12 cellular contexts compared by ENCODE assay signal in the genomic region with DNA sequence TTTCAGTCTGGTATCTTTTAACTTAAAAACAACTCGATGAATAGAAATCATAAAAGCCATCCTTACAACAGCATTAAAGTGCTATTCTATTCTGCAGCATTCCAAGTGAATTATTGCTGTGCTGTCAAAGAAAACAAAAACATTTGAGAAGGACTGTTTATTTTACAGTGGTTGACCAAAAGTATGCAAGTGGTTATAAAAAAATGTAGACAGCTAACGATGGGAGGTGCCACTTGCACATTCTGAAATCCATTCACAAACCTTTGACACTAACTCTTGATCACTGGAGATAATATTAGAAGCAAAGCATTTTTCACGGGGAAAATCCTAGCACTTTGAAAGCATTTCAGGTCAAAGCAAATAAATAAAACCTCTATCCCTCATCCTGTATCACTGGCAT. TPM values are rescaled to one million over a fixed set of nuclear protein-coding genes. Genes with fewer than 3 reads are reported as not detected.
A peak's percentile ranks its signal among the peaks of the same experiment; 100 is the strongest.
DNase-seq lines count a peak whose midpoint lies in the region; FAIRE-seq and TF ChIP-seq lines count a peak whose summit lies in the region.
"Had no signal": no experiment of that assay in that cellular context is flagged by ENCODE, and none has a peak within 500 bp of the region (broad histone marks: within the 10 kb centered on the region; RNA-seq: fewer than 3 reads in every experiment).

No MANE protein-coding gene starts in this region.

- peaks cover 0 to 27% (median 14%) of the 10 kb centered on the region in 4 donors for H3K4me1 ChIP-seq in tibial artery

- no peak for TF ChIP-seq CTCF in tibial artery (IDR thresholded peaks at IDR 0.05)
- TF ChIP-seq CTCF in lower leg skin (IDR thresholded peaks at IDR 0.05) = no peak

- no peak overlapping the region for H3K4me3 ChIP-seq in tibial artery
- H3K4me3 ChIP-seq in lower leg skin (ENCODE audit: low read depth, poor library complexity, severe bottlenecking) = no peak overlapping the region

- FAIRE-seq in G401.6 (lab: Jason Lieb, UNC) (peak; percentile 62), RCC 7860 (lab: Jason Lieb, UNC) (peak; percentile 84)

- no peaks in the 10 kb centered on the region for H3K9me3 ChIP-seq in tibial artery

- no peaks in the 10 kb centered on the region for H3K36me3 ChIP-seq in tibial artery

- DNase-seq in RCC 7860 (ENCODE audit: low spot score) = peak; percentile 69
- DNase-seq in epithelial cell of prostate (ENCODE audit: low read depth, low spot score) = peak; percentile 45
- DNase-seq in renal cortical epithelial cell (ENCODE audit: low read depth) = peak; percentile 94
- DNase-seq in tibial artery = no peak
- DNase-seq in lower leg skin (ENCODE audit: low spot score in 2 of 2) = no peak
- DNase-seq in amygdala (lab: John Stamatoyannopoulos, UW) = no peak
- DNase-seq in NCI-H2196 treated with DMSO at 0.1 percent for 48 hours (lab: John Stamatoyannopoulos, UW; ENCODE audit: unreplicated experiment) = no peak
- DNase-seq: DMS79, glutamatergic neuron, NCI-H1048 had no signal

- intact Hi-C loops in tibial artery (cut with DNase I; ENCODE audit: low total_unique reads) (no loop called here), lower leg skin (cut with DNase I; ENCODE audit: low total_unique reads) (no loop called here)

- no peaks in the 10 kb centered on the region for H3K27me3 ChIP-seq in tibial artery

- WGBS in lower leg skin, 2 donors = 18 to 19% methylated on average over 3 of the region's 3 CpGs

- H3K27ac ChIP-seq in epithelial cell of prostate (peak overlapping the region; percentile 40), tibial artery (no peak overlapping the region)

- no peak for TF ChIP-seq POLR2A in lower leg skin (IDR thresholded peaks at IDR 0.05)

RNA-seq across cellular contexts. Expression of a gene that starts 55.6 kb away (rescaled TPM):
- 18.3 and 32.1 TPM in 2 replicates for total RNA-seq in renal cortical epithelial cell
- total RNA-seq in lower leg skin = under 1 TPM in 1 of 4 donors, not detected in 3; 0.23 TPM
- total RNA-seq: mesenteric fat pad had no signal

Comparison
In these comparisons a context has a peak if more than half of its experiments do, and no peak if none do; other contexts are left out.
1. DNase-seq: peak in RCC 7860 (single experiment), epithelial cell of prostate (single experiment) and renal cortical epithelial cell (single experiment); none in tibial artery (0 of 2), lower leg skin (0 of 2), amygdala (0 of 56) and NCI-H2196 treated with DMSO at 0.1 percent for 48 hours (single experiment).
2. RNA of a gene that starts 55.6 kb away (total RNA-seq): 18.3 to 32.1 TPM in renal cortical epithelial cell; 0.23 TPM in lower leg skin; every median in the first group is over 10 times any median in the second.